In genomic region chr1:216818284-216818683, GRCh38 we compare ENCODE assay signal across 21 cellular contexts.
"Had no signal": no experiment of that assay in that cellular context is flagged by ENCODE, and none has a peak within 500 bp of the region (broad histone marks: within the 10 kb centered on the region; RNA-seq: fewer than 3 reads in every experiment).

No MANE protein-coding gene starts in this region.

- H3K27ac ChIP-seq: SJCRH30 had no signal

- DNase-seq: IMR-90, Karpas-422, KG1, MG63, NCI-H1092, NCI-H1105 treated with DMSO at 0.1 percent for 48 hours, NCI-H1417 treated with DMSO at 0.1 percent for 48 hours, NCI-H146, NCI-H1694 treated with DMSO at 0.1 percent for 48 hours, NCI-H1930, NCI-H2171 treated with DMSO at 0.1 percent for 48 hours, NCI-H345, NCI-H446 treated with DMSO at 0.1 percent for 48 hours, NCI-H510A treated with DMSO at 0.1 percent for 48 hours, NCI-H526, NCI-H82, RPMI8226, SHP77 treated with DMSO at 0.1 percent for 48 hours, SJCRH30 had no signal

- H3K36me3 ChIP-seq: MG63, SJCRH30 had no signal

- H3K9me3 ChIP-seq: MG63, SJCRH30 had no signal

- H3K27me3 ChIP-seq: MG63, SJCRH30 had no signal

- ATAC-seq: HepG2, SK-N-SH treated with all-trans-retinoic acid at 6 μM for 48 hours had no signal

- H3K4me3 ChIP-seq: MG63, SJCRH30 had no signal
